Comparison of ENCODE assay signal across 8 cellular contexts in genomic region chr5:154214236-154215106, GRCh38. TPM values are rescaled to one million over a fixed set of nuclear protein-coding genes. Genes with fewer than 3 reads are reported as not detected.
DNase-seq lines count a peak whose midpoint lies in the region; ATAC-seq and TF ChIP-seq lines count a peak whose summit lies in the region.

No MANE protein-coding gene starts in this region.

- peaks cover 7 to 29% (median 10%) of the 10 kb centered on the region in 3 donors for H3K36me3 Mint-ChIP-seq in CD8-positive, alpha-beta memory T cell

- CTCF ChIA-PET in CD8-positive, alpha-beta memory T cell (lab: Charles Lee) = interaction anchor here (0.9 to 1.1 kb wide), 2 partner anchors 18 to 25 kb away, joined by 3 to 4 read pairs; no protein-coding TSS in a partner anchor

- no peak overlapping the region for H3K4me3 Mint-ChIP-seq in CD8-positive, alpha-beta memory T cell

- no peak for DNase-seq in CD8-positive, alpha-beta memory T cell
- DNase-seq in choroid plexus epithelial cell (ENCODE audit: low read depth) (peak; percentile 77), DMS53 treated with DMSO at 0.1 percent for 48 hours (lab: John Stamatoyannopoulos, UW; ENCODE audit: unreplicated experiment) (no peak), NCI-H1105 treated with DMSO at 0.1 percent for 48 hours (lab: John Stamatoyannopoulos, UW) (no peak), OCI-M2 (lab: John Stamatoyannopoulos, UW; ENCODE audit: unreplicated experiment) (no peak)
- DNase-seq in stimulated activated CD4-positive, alpha-beta T cell treated with anti-CD3 and anti-CD28 coated beads, Interleukin-1b, Interleukin-23, amount 100 ng/mL, for 48 hours = no peak

- H3K4me3 ChIP-seq in CD8-positive, alpha-beta memory T cell (ENCODE audit: low read length) = no peak overlapping the region
- no peak overlapping the region for H3K4me3 ChIP-seq in choroid plexus epithelial cell (ENCODE audit: low read depth, low read length)

- no peaks in the 10 kb centered on the region for H3K27me3 Mint-ChIP-seq in CD8-positive, alpha-beta memory T cell

- TF ChIP-seq CTCF in choroid plexus epithelial cell (conservative IDR thresholded peaks at IDR 0.05; ENCODE audit: low read depth, low read length) = no peak

- no peaks in the 10 kb centered on the region for H3K9me3 Mint-ChIP-seq in CD8-positive, alpha-beta memory T cell

- no peaks in the 10 kb centered on the region for H3K36me3 ChIP-seq in CD8-positive, alpha-beta memory T cell (ENCODE audit: insufficient read depth, low read length)

- H3K4me1 ChIP-seq in CD8-positive, alpha-beta memory T cell (ENCODE audit: insufficient read depth, low read length) = peaks cover 10% of the 10 kb centered on the region

- POLR2A ChIA-PET in CD8-positive, alpha-beta memory T cell (lab: Charles Lee) = no interaction called here

- ATAC-seq in GM21390 (IDR thresholded peaks at IDR 0.05; ENCODE audit: unreplicated experiment) = peak; percentile 68
- peak; percentile 73 for ATAC-seq in HG03571 (IDR thresholded peaks at IDR 0.05; ENCODE audit: unreplicated experiment)

- peaks cover 39 to 65% (median 47%) of the 10 kb centered on the region in 3 donors for H3K4me1 Mint-ChIP-seq in CD8-positive, alpha-beta memory T cell

- H3K27ac ChIP-seq in CD8-positive, alpha-beta memory T cell (ENCODE audit: low read depth, low read length) = no peak overlapping the region

- H3K27ac Mint-ChIP-seq in CD8-positive, alpha-beta memory T cell = peak overlapping the region in 7 of 8 donors; percentile 27 to 70 (median 49)

- no peaks in the 10 kb centered on the region for H3K27me3 ChIP-seq in CD8-positive, alpha-beta memory T cell (ENCODE audit: insufficient read depth, low read length, poor library complexity, severe bottlenecking)

- no peaks in the 10 kb centered on the region for H3K9me3 ChIP-seq in CD8-positive, alpha-beta memory T cell (ENCODE audit: low read length)

RNA-seq across cellular contexts. Expression of gene GALNT10, which starts 23.9 kb away (rescaled TPM):
- total RNA-seq in CD8-positive, alpha-beta memory T cell = 10 to 100 TPM; 28.0 to 32.1 TPM
- 27.6 TPM for polyA plus RNA-seq in CD8-positive, alpha-beta memory T cell
